In genomic region chr6:105992315-105992961, GRCh38 we compare ENCODE assay signal across 8 cellular contexts.
A peak's percentile ranks its signal among the peaks of the same experiment; 100 is the strongest.
DNase-seq lines count a peak whose midpoint lies in the region; ATAC-seq and TF ChIP-seq lines count a peak whose summit lies in the region.

No MANE protein-coding gene starts in this region.

- intact Hi-C loops in esophagus muscularis mucosa (cut with DNase I) = loop anchor here (10.0 kb wide), 2 partner anchors 332 to 508 kb away; partner anchors contain the start of gene ATG5

- H3K4me1 Mint-ChIP-seq in activated T-cell treated with anti-CD3 and anti-CD28 coated beads, Interleukin-2, amount 50 U/mL, for 24 hours (ENCODE audit: low read depth) = peaks cover 35% of the 10 kb centered on the region
- peaks cover 11 to 31% (median 23%) of the 10 kb centered on the region in 3 donors for H3K4me1 Mint-ChIP-seq in naive B cell

- H3K36me3 Mint-ChIP-seq in activated T-cell treated with anti-CD3 and anti-CD28 coated beads, Interleukin-2, amount 50 U/mL, for 24 hours (ENCODE audit: low read depth) = peaks cover 4% of the 10 kb centered on the region
- no peaks in the 10 kb centered on the region for H3K36me3 Mint-ChIP-seq in naive B cell

- peak overlapping the region; percentile 100 for H2AFZ ChIP-seq in OCI-LY3 (ENCODE audit: low read depth, low read length)

- no peaks in the 10 kb centered on the region for H3K36me3 ChIP-seq in OCI-LY3 (replicated peaks; ENCODE audit: low read depth, low read length)
- no peaks in the 10 kb centered on the region for H3K36me3 ChIP-seq in esophagus muscularis mucosa

- peaks cover 11% of the 10 kb centered on the region for H3K4me1 ChIP-seq in OCI-LY3 (ENCODE audit: low read length)
- H3K4me1 ChIP-seq in esophagus muscularis mucosa = peaks cover 20 to 41% (median 38%) of the 10 kb centered on the region in 4 donors

- H3K4me3 Mint-ChIP-seq in activated T-cell treated with anti-CD3 and anti-CD28 coated beads, Interleukin-2, amount 50 U/mL, for 24 hours = peak overlapping the region; percentile 85
- peak overlapping the region; percentile 85 to 99 (median 98) for H3K4me3 Mint-ChIP-seq in naive B cell

- no peaks in the 10 kb centered on the region for H3K79me2 ChIP-seq in OCI-LY3 (ENCODE audit: low read length)

- H3K27ac Mint-ChIP-seq in activated T-cell treated with anti-CD3 and anti-CD28 coated beads, Interleukin-2, amount 50 U/mL, for 24 hours = peak overlapping the region; percentile 89
- peak overlapping the region; percentile 97 to 100 (median 98) for H3K27ac Mint-ChIP-seq in naive B cell

- H3K4me3 ChIP-seq in OCI-LY3 (ENCODE audit: low read length) (peak overlapping the region; percentile 85), esophagus muscularis mucosa (peak overlapping the region; percentile 61 to 68 (median 66))

- peaks cover 82% of the 10 kb centered on the region for H3K27me3 Mint-ChIP-seq in activated T-cell treated with anti-CD3 and anti-CD28 coated beads, Interleukin-2, amount 50 U/mL, for 24 hours
- H3K27me3 Mint-ChIP-seq in naive B cell = peaks cover 39 to 47% (median 39%) of the 10 kb centered on the region in 3 donors

- TF ChIP-seq EP300 in esophagus muscularis mucosa (IDR thresholded peaks at IDR 0.05) = no peak

- WGBS in esophagus muscularis mucosa = 2% methylated on average over 32 of the region's 34 CpGs

- H3K27me3 ChIP-seq in OCI-LY3 (ENCODE audit: low read depth, low read length) (no peaks in the 10 kb centered on the region), esophagus muscularis mucosa (peaks cover 0 to 91% (median 52%) of the 10 kb centered on the region in 4 donors)

- no peak for TF ChIP-seq POLR2A in esophagus muscularis mucosa (IDR thresholded peaks at IDR 0.05; ENCODE audit: low read depth)

- H3K9me3 ChIP-seq in OCI-LY3 (ENCODE audit: insufficient read depth, low read length) (no peaks in the 10 kb centered on the region), esophagus muscularis mucosa (no peaks in the 10 kb centered on the region)

- H4K20me1 ChIP-seq in OCI-LY3 (ENCODE audit: insufficient read depth, low read length) = no peaks in the 10 kb centered on the region

- peak; percentile 82 for DNase-seq in COR-L47 (lab: John Stamatoyannopoulos, UW)
- DNase-seq in HS-5 (ENCODE audit: low read depth) = peak; percentile 32
- peak; percentile 90 for DNase-seq in activated T-cell treated with anti-CD3 and anti-CD28 coated beads, Interleukin-2, amount 50 U/mL, for 24 hours
- no peak for DNase-seq in esophagus muscularis mucosa (ENCODE audit: extremely low spot score)
- peak; percentile 90 for DNase-seq in naive B cell
- peak; percentile 76 to 77 for DNase-seq in stimulated activated CD8-positive, alpha-beta memory T cell treated with anti-CD3 and anti-CD28 coated beads, Interleukin-7, amount 100 ng/mL, for 48 hours (ENCODE audit: extremely low read depth in 1 of 2, low read depth in 1 of 2)

- H3K4me2 ChIP-seq in OCI-LY3 (ENCODE audit: low read length) = peak overlapping the region; percentile 98

- peak; percentile 93 for ATAC-seq in GM21360 (IDR thresholded peaks at IDR 0.05; ENCODE audit: unreplicated experiment)
- peak; percentile 88 for ATAC-seq in naive B cell (ENCODE audit: low read depth in 2 of 2)

- H3K9me3 Mint-ChIP-seq in activated T-cell treated with anti-CD3 and anti-CD28 coated beads, Interleukin-2, amount 50 U/mL, for 24 hours = no peaks in the 10 kb centered on the region
- peaks cover 0 to 1% (median 0%) of the 10 kb centered on the region in 7 donors for H3K9me3 Mint-ChIP-seq in naive B cell

- TF ChIP-seq CTCF in OCI-LY3 (IDR thresholded peaks at IDR 0.05; ENCODE audit: low read depth, low read length) = no peak
- TF ChIP-seq CTCF in esophagus muscularis mucosa (IDR thresholded peaks at IDR 0.05) = no peak

- peak overlapping the region; percentile 60 for H3K27ac ChIP-seq in OCI-LY3 (ENCODE audit: low read length)
- peak overlapping the region in 3 of 4 donors; percentile 11 to 22 (median 22) for H3K27ac ChIP-seq in esophagus muscularis mucosa (replicated peaks in 1 of 4)

- H3K9ac ChIP-seq in OCI-LY3 (ENCODE audit: low read length) = peak overlapping the region; percentile 77
